8 cellular contexts compared by ENCODE assay signal in genomic region chr11:71998649-71999310, GRCh38. TPM values are rescaled to one million over a fixed set of nuclear protein-coding genes. Genes with fewer than 3 reads are reported as not detected.
DNase-seq lines count a peak whose midpoint lies in the region; ATAC-seq, FAIRE-seq and TF ChIP-seq lines count a peak whose summit lies in the region.

Gene IL18BP (plus strand): TSS chr11:71998909. CDS start chr11:71999985, 1,076 bp downstream.

- FAIRE-seq in H54 (lab: Jason Lieb, UNC): no peak

- H3K27me3 Mint-ChIP-seq in chondrocyte (ENCODE audit: low read depth): no peaks in the 10 kb centered on the region
- H3K27me3 Mint-ChIP-seq in natural killer cell (ENCODE audit: low read depth in 2 of 2): no peaks in the 10 kb centered on the region

- intact Hi-C loops in natural killer cell (cut with micrococcal nuclease): no loop called here

- POLR2A ChIA-PET in HEK293T (lab: Yijun Ruan, JAX): no interaction called here

- DNase-seq in NOMO-1 treated with DMSO at 0.1 percent for 48 hours (lab: John Stamatoyannopoulos, UW; ENCODE audit: unreplicated experiment) (peak; percentile 60), chondrocyte (ENCODE audit: low spot score) (no peak), natural killer cell (no peak), HEK293T (ENCODE audit: extremely low spot score) (no peak), H54 (ENCODE audit: insufficient read length, low spot score) (no peak), COLO668 (lab: John Stamatoyannopoulos, UW; ENCODE audit: unreplicated experiment) (no peak), NCI-H1417 (lab: John Stamatoyannopoulos, UW) (no peak)

- TF ChIP-seq CTCF in chondrocyte (IDR thresholded peaks at IDR 0.05): no peak
- no peak for TF ChIP-seq CTCF in natural killer cell (IDR thresholded peaks at IDR 0.05)

- H3K9me3 Mint-ChIP-seq in chondrocyte (ENCODE audit: low read depth) (no peaks in the 10 kb centered on the region), natural killer cell (no peaks in the 10 kb centered on the region)

- peaks cover 29% of the 10 kb centered on the region for H3K4me1 Mint-ChIP-seq in chondrocyte (ENCODE audit: low read depth)
- H3K4me1 Mint-ChIP-seq in natural killer cell: peaks cover 19 to 25% of the 10 kb centered on the region in 2 donors

- ATAC-seq in natural killer cell: peak; percentile 79 to 91 (median 86)

- H3K4me3 Mint-ChIP-seq in chondrocyte (ENCODE audit: unreplicated experiment): no peak within 1 kb of the TSS
- H3K4me3 Mint-ChIP-seq in natural killer cell: peak within 1 kb of the TSS; percentile 95

- H3K36me3 Mint-ChIP-seq in chondrocyte (ENCODE audit: low read depth) (peaks cover 21% of the 10 kb centered on the region), natural killer cell (no peaks in the 10 kb centered on the region)

- TF ChIP-seq POLR2A in GM15510 (IDR thresholded peaks at IDR 0.05; ENCODE audit: borderline replicate concordance, extremely low read depth, insufficient read length): peak; percentile 2
- TF ChIP-seq POLR2A in H54 (IDR thresholded peaks at IDR 0.05; ENCODE audit: low read depth, low read length): no peak

- CTCF ChIA-PET in HEK293T (lab: Yijun Ruan, JAX): interaction anchor here (0.5 kb wide), 1 partner anchor 10 kb away, joined by 3 read pairs; no protein-coding TSS in a partner anchor

- peak within 1 kb of the TSS; percentile 81 for H3K27ac Mint-ChIP-seq in chondrocyte (ENCODE audit: unreplicated experiment)
- H3K27ac Mint-ChIP-seq in natural killer cell: peak within 1 kb of the TSS; percentile 92 to 97

TF ChIP-seq in HEK293T, 16 proteins besides CTCF, POLR2A, EP300 and RAD21:
- TF ChIP-seq L3MBTL2 (conservative IDR thresholded peaks at IDR 0.05): no peak
- no peak for TF ChIP-seq CTBP1 (IDR thresholded peaks at IDR 0.05; ENCODE audit: borderline replicate concordance)
- no peak for TF ChIP-seq HDGF (IDR thresholded peaks at IDR 0.05; ENCODE audit: borderline replicate concordance)
- no peak for TF ChIP-seq PKNOX1 (IDR thresholded peaks at IDR 0.05)
- TF ChIP-seq NFRKB (IDR thresholded peaks at IDR 0.05): no peak
- no peak for TF ChIP-seq SP1 (IDR thresholded peaks at IDR 0.05)
- no peak for TF ChIP-seq BHLHE40 (IDR thresholded peaks at IDR 0.05; ENCODE audit: borderline replicate concordance)
- TF ChIP-seq TARDBP (IDR thresholded peaks at IDR 0.05): no peak
- TF ChIP-seq ELF4 (IDR thresholded peaks at IDR 0.05): no peak
- no peak for TF ChIP-seq LEF1 (IDR thresholded peaks at IDR 0.05; ENCODE audit: borderline replicate concordance)
- no peak for TF ChIP-seq FOXA1 (IDR thresholded peaks at IDR 0.05)
- no peak for TF ChIP-seq SUZ12 (IDR thresholded peaks at IDR 0.05)
- TF ChIP-seq FOXK2 (IDR thresholded peaks at IDR 0.05): no peak
- no peak for TF ChIP-seq ARNT (IDR thresholded peaks at IDR 0.05)
- no peak for TF ChIP-seq FOXM1 (IDR thresholded peaks at IDR 0.05; ENCODE audit: borderline replicate concordance)
- no peak for TF ChIP-seq ZNF384 (IDR thresholded peaks at IDR 0.05)

RNA-seq across cellular contexts. Expression of gene IL18BP, which starts in this region (rescaled TPM):
- total RNA-seq in chondrocyte (9.6 to 16.2 TPM (median 11.4 TPM) in 3 replicates), natural killer cell (10 to 100 TPM; 23.1 to 35.5 (median 27.2) TPM)
